ENCODE assay signal across 27 cellular contexts in genomic region chr14:59711083-59711482, GRCh38.
"Had no signal": no experiment of that assay in that cellular context is flagged by ENCODE, and none has a peak within 500 bp of the region (broad histone marks: within the 10 kb centered on the region; RNA-seq: fewer than 3 reads in every experiment).

No MANE protein-coding gene starts in this region.

- H3K27me3 ChIP-seq: esophagus squamous epithelium, neural progenitor cell, stomach, thyroid gland had no signal

- H3K27me3 Mint-ChIP-seq: progenitor cell of endocrine pancreas had no signal

- H3K36me3 Mint-ChIP-seq: immature natural killer cell; naive thymus-derived CD4-positive, alpha-beta T cell; neural progenitor cell; stimulated activated effector memory CD8-positive, alpha-beta T cell treated with anti-CD3 and anti-CD28 coated beads, Interleukin-12 subunit alpha, Interleukin-12 subunit beta, amount 100 ng/mL, for 72 hours had no signal

- H3K27ac Mint-ChIP-seq: effector memory CD8-positive, alpha-beta T cell; immature natural killer cell; naive thymus-derived CD4-positive, alpha-beta T cell; nephron; neural progenitor cell; progenitor cell of endocrine pancreas; stimulated activated effector memory CD8-positive, alpha-beta T cell treated with anti-CD3 and anti-CD28 coated beads, Interleukin-12 subunit alpha, Interleukin-12 subunit beta, amount 100 ng/mL, for 72 hours had no signal

- H3K4me1 Mint-ChIP-seq: immature natural killer cell; naive thymus-derived CD4-positive, alpha-beta T cell; nephron; stimulated activated effector memory CD8-positive, alpha-beta T cell treated with anti-CD3 and anti-CD28 coated beads, Interleukin-12 subunit alpha, Interleukin-12 subunit beta, amount 100 ng/mL, for 72 hours had no signal

- ATAC-seq: effector memory CD8-positive, alpha-beta T cell; heart right ventricle; left ventricle myocardium superior; lower lobe of right lung; naive thymus-derived CD4-positive, alpha-beta T cell; sciatic nerve; stimulated activated effector memory CD8-positive, alpha-beta T cell treated with anti-CD3 and anti-CD28 coated beads, Interleukin-12 subunit alpha, Interleukin-12 subunit beta, amount 100 ng/mL, for 72 hours had no signal

- H3K4me3 ChIP-seq: coronary artery, esophagus squamous epithelium, heart right ventricle, lower lobe of right lung, neural progenitor cell, stomach, thyroid gland had no signal

- H3K9me3 Mint-ChIP-seq: effector memory CD8-positive, alpha-beta T cell; immature natural killer cell; nephron; neural progenitor cell; stimulated activated effector memory CD8-positive, alpha-beta T cell treated with anti-CD3 and anti-CD28 coated beads, Interleukin-12 subunit alpha, Interleukin-12 subunit beta, amount 100 ng/mL, for 72 hours had no signal

- H3K36me3 ChIP-seq: esophagus squamous epithelium, heart right ventricle, lower lobe of right lung, neural progenitor cell, stomach, thyroid gland had no signal

- H3K4me3 Mint-ChIP-seq: effector memory CD8-positive, alpha-beta T cell; immature natural killer cell; naive thymus-derived CD4-positive, alpha-beta T cell; nephron; neural progenitor cell; stimulated activated effector memory CD8-positive, alpha-beta T cell treated with anti-CD3 and anti-CD28 coated beads, Interleukin-12 subunit alpha, Interleukin-12 subunit beta, amount 100 ng/mL, for 72 hours had no signal

- H3K4me1 ChIP-seq: esophagus squamous epithelium, heart right ventricle, lower lobe of right lung, neural progenitor cell, stomach, thyroid gland had no signal

- DNase-seq: dermis blood vessel endothelial cell; effector memory CD8-positive, alpha-beta T cell; erythroblast; esophagus squamous epithelium; foreskin melanocyte; glutamatergic neuron; heart right ventricle; hypothalamus; immature natural killer cell; islet precursor cell; kidney glomerular epithelial cell; left ventricle myocardium superior; lower lobe of right lung; naive thymus-derived CD4-positive, alpha-beta T cell; stimulated activated CD4-positive, alpha-beta T cell treated with anti-CD3 and anti-CD28 coated beads, Interleukin-2, amount 100 ng/mL, for 24 hours; stimulated activated CD4-positive, alpha-beta T cell treated with anti-CD3 and anti-CD28 coated beads, Interleukin-4, amount 100 ng/mL, for 24 hours; stimulated activated naive CD4-positive, alpha-beta T cell treated with Interleukin-2 at 50 U/mL for 16 hours; stomach; thyroid gland; trophoblast cell had no signal

- H3K27ac ChIP-seq: coronary artery, esophagus squamous epithelium, heart right ventricle, lower lobe of right lung, neural progenitor cell, parathyroid adenoma, stomach, thyroid gland had no signal

- H3K9me3 ChIP-seq: esophagus squamous epithelium, heart right ventricle, lower lobe of right lung, stomach, thyroid gland had no signal
